In genomic region chr5:149938791-149939358, GRCh38 we compare ENCODE assay signal across 10 cellular contexts. TPM values are rescaled to one million over a fixed set of nuclear protein-coding genes. Genes with fewer than 3 reads are reported as not detected.
DNase-seq lines count a peak whose midpoint lies in the region; FAIRE-seq and TF ChIP-seq lines count a peak whose summit lies in the region.
"Had no signal": no experiment of that assay in that cellular context is flagged by ENCODE, and none has a peak within 500 bp of the region (broad histone marks: within the 10 kb centered on the region; RNA-seq: fewer than 3 reads in every experiment).

No MANE protein-coding gene starts in this region.

- peaks cover 59% of the 10 kb centered on the region for H3K4me1 ChIP-seq in PC-9 (replicated peaks; ENCODE audit: insufficient read depth)
- no peaks in the 10 kb centered on the region for H3K4me1 ChIP-seq in OCI-LY7 (ENCODE audit: insufficient read depth, low read length, poor library complexity, severe bottlenecking)

- H3K4me2 ChIP-seq in PC-9 = peak overlapping the region; percentile 81
- no peak overlapping the region for H3K4me2 ChIP-seq in OCI-LY7 (ENCODE audit: low read length)

- BruUV-seq in PC-9 (replicated peaks; lab: Mats Ljungman, UMichigan) (no TSS peak), OCI-LY7 (replicated peaks; lab: Mats Ljungman, UMichigan) (no TSS peak)

- no peaks in the 10 kb centered on the region for H3K9me2 ChIP-seq in PC-9 (ENCODE audit: insufficient read depth)
- H3K9me2 ChIP-seq in OCI-LY7 (ENCODE audit: insufficient read depth, low read length) = no peaks in the 10 kb centered on the region

- POLR2A ChIA-PET in PC-9 (lab: Charles Lee; ENCODE audit: unreplicated experiment) (interaction anchor here (0.6 to 1.3 kb wide), 4 partner anchors 19 to 51 kb away, joined by 3 to 15 read pairs (median 6); partner anchors contain the start of gene SLC26A2), OCI-LY7 (lab: Charles Lee) (no interaction called here)

- H4K20me1 ChIP-seq in PC-9 (ENCODE audit: insufficient read depth) = no peaks in the 10 kb centered on the region
- no peaks in the 10 kb centered on the region for H4K20me1 ChIP-seq in OCI-LY7 (ENCODE audit: insufficient read depth, low read length)

- intact Hi-C loops in PC-9 (cut with micrococcal nuclease; ENCODE audit: unreplicated experiment) (loop anchor here (1.0 to 2.0 kb wide), 5 partner anchors 21 to 332 kb away; partner anchors contain the start of gene SLC26A2), OCI-LY7 (cut with micrococcal nuclease; ENCODE audit: unreplicated experiment) (no loop called here)

- H3K36me3 ChIP-seq in PC-9 (ENCODE audit: low read depth) (no peaks in the 10 kb centered on the region), OCI-LY7 (ENCODE audit: insufficient read depth, low read length) (no peaks in the 10 kb centered on the region)

- FAIRE-seq in frontal cortex (lab: Jason Lieb, UNC) = no peak

- TF ChIP-seq CTCF in PC-9 (conservative IDR thresholded peaks at IDR 0.05) = no peak
- no peak for TF ChIP-seq CTCF in epithelial cell of esophagus (IDR thresholded peaks at IDR 0.05; ENCODE audit: insufficient read depth, low read depth, low read length, missing control alignments)
- no peak for TF ChIP-seq CTCF in OCI-LY7 (conservative IDR thresholded peaks at IDR 0.05; ENCODE audit: low read length)

- peak overlapping the region; percentile 38; the same call in 1 of the 2 replicates for H3K4me3 ChIP-seq in PC-9
- H3K4me3 ChIP-seq in epithelial cell of esophagus (ENCODE audit: low read length) = no peak overlapping the region
- H3K4me3 ChIP-seq in OCI-LY7 (ENCODE audit: low read depth, low read length, poor library complexity, severe bottlenecking) = no peak overlapping the region

- no peaks in the 10 kb centered on the region for H3K9me3 ChIP-seq in PC-9 (ENCODE audit: insufficient read depth, low read depth)
- H3K9me3 ChIP-seq in OCI-LY7 (ENCODE audit: low read length) = no peaks in the 10 kb centered on the region

- H3K27ac ChIP-seq in PC-9 (peak overlapping the region; percentile 99), OCI-LY7 (ENCODE audit: low read depth, low read length, poor library complexity, severe bottlenecking) (no peak overlapping the region)

- H2AFZ ChIP-seq in PC-9 (no peak overlapping the region), OCI-LY7 (ENCODE audit: low read length) (no peak overlapping the region)

- H3K79me2 ChIP-seq in PC-9 (ENCODE audit: low read depth) (no peaks in the 10 kb centered on the region), OCI-LY7 (ENCODE audit: insufficient read depth, low read depth, low read length) (no peaks in the 10 kb centered on the region)

- H3K27me3 ChIP-seq in PC-9 (ENCODE audit: insufficient read depth, low read depth) = no peaks in the 10 kb centered on the region

- DNase-seq in GM04504 (ENCODE audit: low read depth) (peak; percentile 56), PC-9 (peak; percentile 90 to 98), epithelial cell of esophagus (ENCODE audit: low read depth) (peak; percentile 96), renal cortical epithelial cell (ENCODE audit: low read depth) (peak; percentile 97), OCI-LY7 (ENCODE audit: low spot score) (no peak), retina (no peak), NCI-H526 (lab: John Stamatoyannopoulos, UW) (no peak), frontal cortex (ENCODE audit: low spot score in 2 of 2) (no peak)
- DNase-seq: NCI-H446 treated with DMSO at 0.1 percent for 48 hours had no signal

- CTCF ChIA-PET in PC-9 (lab: Charles Lee) = interaction anchor here (0.8 to 1.4 kb wide), 3 partner anchors 21 to 100 kb away, joined by 4 to 5 read pairs (median 4); no protein-coding TSS in a partner anchor
- CTCF ChIA-PET in OCI-LY7 (lab: Charles Lee; ENCODE audit: unreplicated experiment) = interaction anchor here (0.9 kb wide), 1 partner anchor 21 kb away, joined by 3 read pairs; no protein-coding TSS in a partner anchor

- H3F3A ChIP-seq in PC-9 (ENCODE audit: insufficient read depth, low read depth) = peaks cover 44% of the 10 kb centered on the region

RNA-seq across cellular contexts. Expression of gene PDE6A, which starts 5.7 kb away (rescaled TPM):
- total RNA-seq in PC-9 (2021) (0.35 and 0.50 TPM in 2 replicates), renal cortical epithelial cell (0.10 TPM in 1 of 2 replicates, not detected in the other), OCI-LY7 (2022) (not detected in 2 replicates), frontal cortex (not detected)
- total RNA-seq in OCI-LY7 (2014; rRNA removed; shearing (Covaris generic)) = not detected in 2 replicates
- total RNA-seq: posterior vena cava had no signal

RNA-seq across cellular contexts. Expression of gene SLC26A2, which starts 21.7 kb away (rescaled TPM):
- total RNA-seq in PC-9 (2021) (10.2 and 13.5 TPM in 2 replicates), renal cortical epithelial cell (97.9 and 100.0 TPM in 2 replicates), OCI-LY7 (2022) (2.8 and 3.5 TPM in 2 replicates), frontal cortex (16.3 TPM)
- 1.2 and 2.1 TPM in 2 replicates for total RNA-seq in OCI-LY7 (2014; rRNA removed; shearing (Covaris generic))

Comparison
In these comparisons a context has a peak if more than half of its experiments do, and no peak if none do; other contexts are left out.
1. DNase-seq: peak in GM04504 (single experiment), PC-9 (2 of 2), epithelial cell of esophagus (single experiment) and renal cortical epithelial cell (single experiment); none in OCI-LY7 (single experiment), retina (single experiment), NCI-H526 (0 of 2) and frontal cortex (0 of 2).